Comparison of ENCODE assay signal across 1 cellular context in the genomic region with DNA sequence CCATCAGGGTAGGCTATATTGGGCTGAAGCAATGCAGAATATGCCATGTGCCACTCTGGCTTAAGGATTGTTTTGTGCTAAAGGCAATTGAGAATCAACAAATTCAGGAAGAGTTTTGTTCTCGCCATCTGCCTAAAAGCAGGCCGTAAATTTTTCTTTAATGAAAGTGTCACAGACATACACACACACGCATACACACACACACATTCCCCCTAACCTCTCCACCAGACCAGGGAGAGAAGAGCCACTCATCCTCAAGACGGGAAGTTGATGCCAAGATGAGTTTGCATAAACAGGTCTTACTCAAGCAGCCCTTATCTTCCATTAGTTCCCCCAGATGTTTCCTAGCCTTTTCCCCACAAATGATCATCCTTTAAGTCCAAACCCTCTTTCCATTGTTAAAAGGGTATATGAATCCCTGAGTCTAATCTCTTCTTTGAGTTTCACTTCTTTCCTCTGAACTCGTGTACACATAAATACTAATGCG.
A peak's percentile ranks its signal among the peaks of the same experiment; 100 is the strongest.
TF ChIP-seq lines count a peak whose summit lies in the region.

No MANE protein-coding gene starts in this region.

TF ChIP-seq in K562, 482 proteins besides CTCF, POLR2A, EP300 and RAD21 (continued from another document and continues in another):
- TF ChIP-seq, protein P1, sequence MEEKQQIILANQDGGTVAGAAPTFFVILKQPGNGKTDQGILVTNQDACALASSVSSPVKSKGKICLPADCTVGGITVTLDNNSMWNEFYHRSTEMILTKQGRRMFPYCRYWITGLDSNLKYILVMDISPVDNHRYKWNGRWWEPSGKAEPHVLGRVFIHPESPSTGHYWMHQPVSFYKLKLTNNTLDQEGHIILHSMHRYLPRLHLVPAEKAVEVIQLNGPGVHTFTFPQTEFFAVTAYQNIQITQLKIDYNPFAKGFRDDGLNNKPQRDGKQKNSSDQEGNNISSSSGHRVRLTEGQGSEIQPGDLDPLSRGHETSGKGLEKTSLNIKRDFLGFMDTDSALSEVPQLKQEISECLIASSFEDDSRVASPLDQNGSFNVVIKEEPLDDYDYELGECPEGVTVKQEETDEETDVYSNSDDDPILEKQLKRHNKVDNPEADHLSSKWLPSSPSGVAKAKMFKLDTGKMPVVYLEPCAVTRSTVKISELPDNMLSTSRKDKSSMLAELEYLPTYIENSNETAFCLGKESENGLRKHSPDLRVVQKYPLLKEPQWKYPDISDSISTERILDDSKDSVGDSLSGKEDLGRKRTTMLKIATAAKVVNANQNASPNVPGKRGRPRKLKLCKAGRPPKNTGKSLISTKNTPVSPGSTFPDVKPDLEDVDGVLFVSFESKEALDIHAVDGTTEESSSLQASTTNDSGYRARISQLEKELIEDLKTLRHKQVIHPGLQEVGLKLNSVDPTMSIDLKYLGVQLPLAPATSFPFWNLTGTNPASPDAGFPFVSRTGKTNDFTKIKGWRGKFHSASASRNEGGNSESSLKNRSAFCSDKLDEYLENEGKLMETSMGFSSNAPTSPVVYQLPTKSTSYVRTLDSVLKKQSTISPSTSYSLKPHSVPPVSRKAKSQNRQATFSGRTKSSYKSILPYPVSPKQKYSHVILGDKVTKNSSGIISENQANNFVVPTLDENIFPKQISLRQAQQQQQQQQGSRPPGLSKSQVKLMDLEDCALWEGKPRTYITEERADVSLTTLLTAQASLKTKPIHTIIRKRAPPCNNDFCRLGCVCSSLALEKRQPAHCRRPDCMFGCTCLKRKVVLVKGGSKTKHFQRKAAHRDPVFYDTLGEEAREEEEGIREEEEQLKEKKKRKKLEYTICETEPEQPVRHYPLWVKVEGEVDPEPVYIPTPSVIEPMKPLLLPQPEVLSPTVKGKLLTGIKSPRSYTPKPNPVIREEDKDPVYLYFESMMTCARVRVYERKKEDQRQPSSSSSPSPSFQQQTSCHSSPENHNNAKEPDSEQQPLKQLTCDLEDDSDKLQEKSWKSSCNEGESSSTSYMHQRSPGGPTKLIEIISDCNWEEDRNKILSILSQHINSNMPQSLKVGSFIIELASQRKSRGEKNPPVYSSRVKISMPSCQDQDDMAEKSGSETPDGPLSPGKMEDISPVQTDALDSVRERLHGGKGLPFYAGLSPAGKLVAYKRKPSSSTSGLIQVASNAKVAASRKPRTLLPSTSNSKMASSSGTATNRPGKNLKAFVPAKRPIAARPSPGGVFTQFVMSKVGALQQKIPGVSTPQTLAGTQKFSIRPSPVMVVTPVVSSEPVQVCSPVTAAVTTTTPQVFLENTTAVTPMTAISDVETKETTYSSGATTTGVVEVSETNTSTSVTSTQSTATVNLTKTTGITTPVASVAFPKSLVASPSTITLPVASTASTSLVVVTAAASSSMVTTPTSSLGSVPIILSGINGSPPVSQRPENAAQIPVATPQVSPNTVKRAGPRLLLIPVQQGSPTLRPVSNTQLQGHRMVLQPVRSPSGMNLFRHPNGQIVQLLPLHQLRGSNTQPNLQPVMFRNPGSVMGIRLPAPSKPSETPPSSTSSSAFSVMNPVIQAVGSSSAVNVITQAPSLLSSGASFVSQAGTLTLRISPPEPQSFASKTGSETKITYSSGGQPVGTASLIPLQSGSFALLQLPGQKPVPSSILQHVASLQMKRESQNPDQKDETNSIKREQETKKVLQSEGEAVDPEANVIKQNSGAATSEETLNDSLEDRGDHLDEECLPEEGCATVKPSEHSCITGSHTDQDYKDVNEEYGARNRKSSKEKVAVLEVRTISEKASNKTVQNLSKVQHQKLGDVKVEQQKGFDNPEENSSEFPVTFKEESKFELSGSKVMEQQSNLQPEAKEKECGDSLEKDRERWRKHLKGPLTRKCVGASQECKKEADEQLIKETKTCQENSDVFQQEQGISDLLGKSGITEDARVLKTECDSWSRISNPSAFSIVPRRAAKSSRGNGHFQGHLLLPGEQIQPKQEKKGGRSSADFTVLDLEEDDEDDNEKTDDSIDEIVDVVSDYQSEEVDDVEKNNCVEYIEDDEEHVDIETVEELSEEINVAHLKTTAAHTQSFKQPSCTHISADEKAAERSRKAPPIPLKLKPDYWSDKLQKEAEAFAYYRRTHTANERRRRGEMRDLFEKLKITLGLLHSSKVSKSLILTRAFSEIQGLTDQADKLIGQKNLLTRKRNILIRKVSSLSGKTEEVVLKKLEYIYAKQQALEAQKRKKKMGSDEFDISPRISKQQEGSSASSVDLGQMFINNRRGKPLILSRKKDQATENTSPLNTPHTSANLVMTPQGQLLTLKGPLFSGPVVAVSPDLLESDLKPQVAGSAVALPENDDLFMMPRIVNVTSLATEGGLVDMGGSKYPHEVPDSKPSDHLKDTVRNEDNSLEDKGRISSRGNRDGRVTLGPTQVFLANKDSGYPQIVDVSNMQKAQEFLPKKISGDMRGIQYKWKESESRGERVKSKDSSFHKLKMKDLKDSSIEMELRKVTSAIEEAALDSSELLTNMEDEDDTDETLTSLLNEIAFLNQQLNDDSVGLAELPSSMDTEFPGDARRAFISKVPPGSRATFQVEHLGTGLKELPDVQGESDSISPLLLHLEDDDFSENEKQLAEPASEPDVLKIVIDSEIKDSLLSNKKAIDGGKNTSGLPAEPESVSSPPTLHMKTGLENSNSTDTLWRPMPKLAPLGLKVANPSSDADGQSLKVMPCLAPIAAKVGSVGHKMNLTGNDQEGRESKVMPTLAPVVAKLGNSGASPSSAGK (IDR thresholded peaks at IDR 0.05) = no peak; the same call in 1 of the 2 replicates
- TF ChIP-seq NFATC3 (IDR thresholded peaks at IDR 0.05) = no peak; the same call in 1 of the 2 replicates
- TF ChIP-seq CHD4 (IDR thresholded peaks at IDR 0.05; ENCODE audit: insufficient read depth, insufficient replicate concordance, low read depth, low read length, poor library complexity, severe bottlenecking) = no peak
- no peak for TF ChIP-seq SAFB2 (IDR thresholded peaks at IDR 0.05; ENCODE audit: borderline replicate concordance, low read depth, low read length, severe bottlenecking)
- no peak for TF ChIP-seq U2AF2 (optimal IDR thresholded peaks at IDR 0.05; ENCODE audit: low read depth, low read length)
- TF ChIP-seq SRSF9 (IDR thresholded peaks at IDR 0.05; ENCODE audit: borderline replicate concordance, low read depth, low read length) = no peak
- TF ChIP-seq KAT2B (IDR thresholded peaks at IDR 0.05; ENCODE audit: low read depth, low read length) = no peak
- no peak for TF ChIP-seq PYGO2 (tag; IDR thresholded peaks at IDR 0.05)
- TF ChIP-seq, protein P2, sequence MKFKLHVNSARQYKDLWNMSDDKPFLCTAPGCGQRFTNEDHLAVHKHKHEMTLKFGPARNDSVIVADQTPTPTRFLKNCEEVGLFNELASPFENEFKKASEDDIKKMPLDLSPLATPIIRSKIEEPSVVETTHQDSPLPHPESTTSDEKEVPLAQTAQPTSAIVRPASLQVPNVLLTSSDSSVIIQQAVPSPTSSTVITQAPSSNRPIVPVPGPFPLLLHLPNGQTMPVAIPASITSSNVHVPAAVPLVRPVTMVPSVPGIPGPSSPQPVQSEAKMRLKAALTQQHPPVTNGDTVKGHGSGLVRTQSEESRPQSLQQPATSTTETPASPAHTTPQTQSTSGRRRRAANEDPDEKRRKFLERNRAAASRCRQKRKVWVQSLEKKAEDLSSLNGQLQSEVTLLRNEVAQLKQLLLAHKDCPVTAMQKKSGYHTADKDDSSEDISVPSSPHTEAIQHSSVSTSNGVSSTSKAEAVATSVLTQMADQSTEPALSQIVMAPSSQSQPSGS (CRISPR knock-in tag; IDR thresholded peaks at IDR 0.05) = no peak
- TF ChIP-seq, protein P3, sequence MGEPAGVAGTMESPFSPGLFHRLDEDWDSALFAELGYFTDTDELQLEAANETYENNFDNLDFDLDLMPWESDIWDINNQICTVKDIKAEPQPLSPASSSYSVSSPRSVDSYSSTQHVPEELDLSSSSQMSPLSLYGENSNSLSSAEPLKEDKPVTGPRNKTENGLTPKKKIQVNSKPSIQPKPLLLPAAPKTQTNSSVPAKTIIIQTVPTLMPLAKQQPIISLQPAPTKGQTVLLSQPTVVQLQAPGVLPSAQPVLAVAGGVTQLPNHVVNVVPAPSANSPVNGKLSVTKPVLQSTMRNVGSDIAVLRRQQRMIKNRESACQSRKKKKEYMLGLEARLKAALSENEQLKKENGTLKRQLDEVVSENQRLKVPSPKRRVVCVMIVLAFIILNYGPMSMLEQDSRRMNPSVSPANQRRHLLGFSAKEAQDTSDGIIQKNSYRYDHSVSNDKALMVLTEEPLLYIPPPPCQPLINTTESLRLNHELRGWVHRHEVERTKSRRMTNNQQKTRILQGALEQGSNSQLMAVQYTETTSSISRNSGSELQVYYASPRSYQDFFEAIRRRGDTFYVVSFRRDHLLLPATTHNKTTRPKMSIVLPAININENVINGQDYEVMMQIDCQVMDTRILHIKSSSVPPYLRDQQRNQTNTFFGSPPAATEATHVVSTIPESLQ (CRISPR knock-in tag; IDR thresholded peaks at IDR 0.05) = no peak
- peak; percentile 77 for TF ChIP-seq MAFK (IDR thresholded peaks at IDR 0.05; ENCODE audit: low read length)
- TF ChIP-seq TEAD2 (tag; IDR thresholded peaks at IDR 0.05) = 0 out of 2 replicates have a peak, but pooled peaks have one; percentile 46
- TF ChIP-seq, protein P4, sequence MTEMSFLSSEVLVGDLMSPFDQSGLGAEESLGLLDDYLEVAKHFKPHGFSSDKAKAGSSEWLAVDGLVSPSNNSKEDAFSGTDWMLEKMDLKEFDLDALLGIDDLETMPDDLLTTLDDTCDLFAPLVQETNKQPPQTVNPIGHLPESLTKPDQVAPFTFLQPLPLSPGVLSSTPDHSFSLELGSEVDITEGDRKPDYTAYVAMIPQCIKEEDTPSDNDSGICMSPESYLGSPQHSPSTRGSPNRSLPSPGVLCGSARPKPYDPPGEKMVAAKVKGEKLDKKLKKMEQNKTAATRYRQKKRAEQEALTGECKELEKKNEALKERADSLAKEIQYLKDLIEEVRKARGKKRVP (CRISPR knock-in tag; IDR thresholded peaks at IDR 0.05) = no peak
- TF ChIP-seq, protein P5, sequence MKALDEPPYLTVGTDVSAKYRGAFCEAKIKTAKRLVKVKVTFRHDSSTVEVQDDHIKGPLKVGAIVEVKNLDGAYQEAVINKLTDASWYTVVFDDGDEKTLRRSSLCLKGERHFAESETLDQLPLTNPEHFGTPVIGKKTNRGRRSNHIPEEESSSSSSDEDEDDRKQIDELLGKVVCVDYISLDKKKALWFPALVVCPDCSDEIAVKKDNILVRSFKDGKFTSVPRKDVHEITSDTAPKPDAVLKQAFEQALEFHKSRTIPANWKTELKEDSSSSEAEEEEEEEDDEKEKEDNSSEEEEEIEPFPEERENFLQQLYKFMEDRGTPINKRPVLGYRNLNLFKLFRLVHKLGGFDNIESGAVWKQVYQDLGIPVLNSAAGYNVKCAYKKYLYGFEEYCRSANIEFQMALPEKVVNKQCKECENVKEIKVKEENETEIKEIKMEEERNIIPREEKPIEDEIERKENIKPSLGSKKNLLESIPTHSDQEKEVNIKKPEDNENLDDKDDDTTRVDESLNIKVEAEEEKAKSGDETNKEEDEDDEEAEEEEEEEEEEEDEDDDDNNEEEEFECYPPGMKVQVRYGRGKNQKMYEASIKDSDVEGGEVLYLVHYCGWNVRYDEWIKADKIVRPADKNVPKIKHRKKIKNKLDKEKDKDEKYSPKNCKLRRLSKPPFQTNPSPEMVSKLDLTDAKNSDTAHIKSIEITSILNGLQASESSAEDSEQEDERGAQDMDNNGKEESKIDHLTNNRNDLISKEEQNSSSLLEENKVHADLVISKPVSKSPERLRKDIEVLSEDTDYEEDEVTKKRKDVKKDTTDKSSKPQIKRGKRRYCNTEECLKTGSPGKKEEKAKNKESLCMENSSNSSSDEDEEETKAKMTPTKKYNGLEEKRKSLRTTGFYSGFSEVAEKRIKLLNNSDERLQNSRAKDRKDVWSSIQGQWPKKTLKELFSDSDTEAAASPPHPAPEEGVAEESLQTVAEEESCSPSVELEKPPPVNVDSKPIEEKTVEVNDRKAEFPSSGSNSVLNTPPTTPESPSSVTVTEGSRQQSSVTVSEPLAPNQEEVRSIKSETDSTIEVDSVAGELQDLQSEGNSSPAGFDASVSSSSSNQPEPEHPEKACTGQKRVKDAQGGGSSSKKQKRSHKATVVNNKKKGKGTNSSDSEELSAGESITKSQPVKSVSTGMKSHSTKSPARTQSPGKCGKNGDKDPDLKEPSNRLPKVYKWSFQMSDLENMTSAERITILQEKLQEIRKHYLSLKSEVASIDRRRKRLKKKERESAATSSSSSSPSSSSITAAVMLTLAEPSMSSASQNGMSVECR (CRISPR knock-in tag; IDR thresholded peaks at IDR 0.05) = no peak
- no peak for TF ChIP-seq POLR2AphosphoS5 (IDR thresholded peaks at IDR 0.05; ENCODE audit: control insufficient read depth, insufficient read depth, low read depth, low read length)
- TF ChIP-seq, protein P6, sequence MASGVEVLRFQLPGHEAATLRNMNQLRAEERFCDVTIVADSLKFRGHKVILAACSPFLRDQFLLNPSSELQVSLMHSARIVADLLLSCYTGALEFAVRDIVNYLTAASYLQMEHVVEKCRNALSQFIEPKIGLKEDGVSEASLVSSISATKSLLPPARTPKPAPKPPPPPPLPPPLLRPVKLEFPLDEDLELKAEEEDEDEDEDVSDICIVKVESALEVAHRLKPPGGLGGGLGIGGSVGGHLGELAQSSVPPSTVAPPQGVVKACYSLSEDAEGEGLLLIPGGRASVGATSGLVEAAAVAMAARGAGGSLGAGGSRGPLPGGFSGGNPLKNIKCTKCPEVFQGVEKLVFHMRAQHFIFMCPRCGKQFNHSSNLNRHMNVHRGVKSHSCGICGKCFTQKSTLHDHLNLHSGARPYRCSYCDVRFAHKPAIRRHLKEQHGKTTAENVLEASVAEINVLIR (CRISPR knock-in tag; IDR thresholded peaks at IDR 0.05) = no peak
- no peak for TF ChIP-seq ZNF24 (IDR thresholded peaks at IDR 0.05)
- no peak for TF ChIP-seq ELF2 (CRISPR knock-in tag; IDR thresholded peaks at IDR 0.05)
- no peak for TF ChIP-seq SRSF3 (IDR thresholded peaks at IDR 0.05; ENCODE audit: insufficient read depth, low read length)
- TF ChIP-seq, protein P7, sequence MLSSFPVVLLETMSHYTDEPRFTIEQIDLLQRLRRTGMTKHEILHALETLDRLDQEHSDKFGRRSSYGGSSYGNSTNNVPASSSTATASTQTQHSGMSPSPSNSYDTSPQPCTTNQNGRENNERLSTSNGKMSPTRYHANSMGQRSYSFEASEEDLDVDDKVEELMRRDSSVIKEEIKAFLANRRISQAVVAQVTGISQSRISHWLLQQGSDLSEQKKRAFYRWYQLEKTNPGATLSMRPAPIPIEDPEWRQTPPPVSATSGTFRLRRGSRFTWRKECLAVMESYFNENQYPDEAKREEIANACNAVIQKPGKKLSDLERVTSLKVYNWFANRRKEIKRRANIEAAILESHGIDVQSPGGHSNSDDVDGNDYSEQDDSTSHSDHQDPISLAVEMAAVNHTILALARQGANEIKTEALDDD (IDR thresholded peaks at IDR 0.05) = no peak
- TF ChIP-seq DIDO1 (tag; IDR thresholded peaks at IDR 0.05; ENCODE audit: low read depth) = 0 out of 2 replicates have a peak, but pooled peaks have one; percentile 6
- TF ChIP-seq ESRRB (CRISPR knock-in tag; IDR thresholded peaks at IDR 0.05; ENCODE audit: borderline replicate concordance) = no peak
- TF ChIP-seq ETS2 (tag; IDR thresholded peaks at IDR 0.05; ENCODE audit: borderline replicate concordance, poor library complexity, severe bottlenecking) = no peak
- TF ChIP-seq, protein P8, sequence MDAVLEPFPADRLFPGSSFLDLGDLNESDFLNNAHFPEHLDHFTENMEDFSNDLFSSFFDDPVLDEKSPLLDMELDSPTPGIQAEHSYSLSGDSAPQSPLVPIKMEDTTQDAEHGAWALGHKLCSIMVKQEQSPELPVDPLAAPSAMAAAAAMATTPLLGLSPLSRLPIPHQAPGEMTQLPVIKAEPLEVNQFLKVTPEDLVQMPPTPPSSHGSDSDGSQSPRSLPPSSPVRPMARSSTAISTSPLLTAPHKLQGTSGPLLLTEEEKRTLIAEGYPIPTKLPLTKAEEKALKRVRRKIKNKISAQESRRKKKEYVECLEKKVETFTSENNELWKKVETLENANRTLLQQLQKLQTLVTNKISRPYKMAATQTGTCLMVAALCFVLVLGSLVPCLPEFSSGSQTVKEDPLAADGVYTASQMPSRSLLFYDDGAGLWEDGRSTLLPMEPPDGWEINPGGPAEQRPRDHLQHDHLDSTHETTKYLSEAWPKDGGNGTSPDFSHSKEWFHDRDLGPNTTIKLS (IDR thresholded peaks at IDR 0.05; ENCODE audit: borderline replicate concordance, low read depth) = no peak
- no peak for TF ChIP-seq ZNF707 (CRISPR knock-in tag; conservative IDR thresholded peaks at IDR 0.05)
